In genomic region chr16:17026600-17027242, GRCh38 we compare ENCODE assay signal across 11 cellular contexts.
DNase-seq lines count a peak whose midpoint lies in the region; ATAC-seq and FAIRE-seq lines count a peak whose summit lies in the region.
"Had no signal": no experiment of that assay in that cellular context is flagged by ENCODE, and none has a peak within 500 bp of the region (broad histone marks: within the 10 kb centered on the region; RNA-seq: fewer than 3 reads in every experiment).

No MANE protein-coding gene starts in this region.

- in situ Hi-C loops in ACHN (cut with HindIII; ENCODE audit: low pct_ligation_motif_present, low pct_unique_long_range_greater_than_20kb, low sequenced_read_pairs): no loop called here

- H3K27ac Mint-ChIP-seq in activated CD4-positive, alpha-beta memory T cell treated with anti-CD3 and anti-CD28 coated beads for 36 hours: peak overlapping the region; percentile 60
- H3K27ac Mint-ChIP-seq: mesothelial cell of epicardium had no signal

- H3K4me1 Mint-ChIP-seq in activated CD4-positive, alpha-beta memory T cell treated with anti-CD3 and anti-CD28 coated beads for 36 hours (ENCODE audit: low read depth): peaks cover 24% of the 10 kb centered on the region
- H3K4me1 Mint-ChIP-seq: mesothelial cell of epicardium had no signal

- intact Hi-C loops in activated CD4-positive, alpha-beta memory T cell treated with anti-CD3 and anti-CD28 coated beads for 36 hours (cut with micrococcal nuclease): loop anchor here (1.0 to 2.0 kb wide), 2 partner anchors 13 to 44 kb away; no protein-coding TSS in a partner anchor

- CTCF ChIA-PET in activated CD4-positive, alpha-beta memory T cell treated with anti-CD3 and anti-CD28 coated beads for 36 hours (lab: Charles Lee): no interaction called here

- FAIRE-seq in HTR-8/SVneo (lab: Jason Lieb, UNC): no peak
- FAIRE-seq: A549 had no signal

- peaks cover 16% of the 10 kb centered on the region for H3K9me3 Mint-ChIP-seq in activated CD4-positive, alpha-beta memory T cell treated with anti-CD3 and anti-CD28 coated beads for 36 hours

- DNase-seq in activated CD4-positive, alpha-beta T cell treated with anti-CD3 and anti-CD28 coated beads for 48 hours: peak; percentile 44
- no peak for DNase-seq in activated CD4-positive, alpha-beta T cell treated with anti-CD3 and anti-CD28 coated beads, Interleukin-2, amount 50 U/mL, for 1 hour
- peak; percentile 65 for DNase-seq in activated CD4-positive, alpha-beta memory T cell treated with anti-CD3 and anti-CD28 coated beads for 36 hours
- peak; percentile 24 to 31 for DNase-seq in stimulated activated CD8-positive, alpha-beta memory T cell treated with anti-CD3 and anti-CD28 coated beads, Interleukin-7, amount 100 ng/mL, for 4 hours (ENCODE audit: low read depth in 2 of 2)
- no peak for DNase-seq in NCI-H82 treated with DMSO at 0.1 percent for 48 hours (lab: John Stamatoyannopoulos, UW; ENCODE audit: unreplicated experiment)
- no peak for DNase-seq in ACHN
- no peak for DNase-seq in HTR-8/SVneo (ENCODE audit: insufficient read length, low spot score)
- DNase-seq: SK-N-SH had no signal

- no peak overlapping the region for H3K4me3 Mint-ChIP-seq in activated CD4-positive, alpha-beta memory T cell treated with anti-CD3 and anti-CD28 coated beads for 36 hours
- H3K4me3 Mint-ChIP-seq: mesothelial cell of epicardium had no signal

- POLR2A ChIA-PET in activated CD4-positive, alpha-beta memory T cell treated with anti-CD3 and anti-CD28 coated beads for 36 hours (lab: Charles Lee): no interaction called here

- no peaks in the 10 kb centered on the region for H3K27me3 Mint-ChIP-seq in activated CD4-positive, alpha-beta memory T cell treated with anti-CD3 and anti-CD28 coated beads for 36 hours

- peaks cover 14% of the 10 kb centered on the region for H3K36me3 Mint-ChIP-seq in activated CD4-positive, alpha-beta memory T cell treated with anti-CD3 and anti-CD28 coated beads for 36 hours
- H3K36me3 Mint-ChIP-seq: mesothelial cell of epicardium had no signal

- ATAC-seq in HG02840 (IDR thresholded peaks at IDR 0.05; ENCODE audit: low FRiP score, unreplicated experiment): peak; percentile 78
- ATAC-seq: A549 had no signal

Comparison
In these comparisons a context has a peak if more than half of its experiments do, and no peak if none do; other contexts are left out.
1. DNase-seq: peak in activated CD4-positive, alpha-beta T cell treated with anti-CD3 and anti-CD28 coated beads for 48 hours (single experiment), activated CD4-positive, alpha-beta memory T cell treated with anti-CD3 and anti-CD28 coated beads for 36 hours (single experiment) and stimulated activated CD8-positive, alpha-beta memory T cell treated with anti-CD3 and anti-CD28 coated beads, Interleukin-7, amount 100 ng/mL, for 4 hours (2 of 2); none in activated CD4-positive, alpha-beta T cell treated with anti-CD3 and anti-CD28 coated beads, Interleukin-2, amount 50 U/mL, for 1 hour (single experiment), NCI-H82 treated with DMSO at 0.1 percent for 48 hours (single experiment), ACHN (single experiment) and HTR-8/SVneo (single experiment).